18 cellular contexts compared by ENCODE assay signal in the genomic region with DNA sequence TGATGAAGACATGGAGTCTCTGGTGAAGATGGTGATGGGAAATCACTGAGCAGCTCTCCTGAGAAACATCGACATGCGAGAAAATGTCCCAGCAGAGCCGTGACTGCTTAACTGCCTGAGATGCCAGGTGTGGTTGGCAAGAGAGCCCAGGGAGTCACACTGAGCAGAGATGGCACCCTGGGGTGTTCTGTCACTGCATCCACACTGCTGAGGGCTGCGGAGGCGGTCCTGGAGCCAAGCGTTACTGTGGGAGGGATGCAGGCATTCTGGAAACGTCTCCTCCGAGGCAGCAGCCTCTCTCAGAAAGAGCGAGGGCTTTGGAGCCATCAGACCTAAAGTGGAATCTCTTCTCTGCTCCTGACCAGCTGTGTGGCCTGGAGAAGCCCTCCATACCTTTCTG. TPM values are rescaled to one million over a fixed set of nuclear protein-coding genes. Genes with fewer than 3 reads are reported as not detected.
DNase-seq lines count a peak whose midpoint lies in the region; ATAC-seq and TF ChIP-seq lines count a peak whose summit lies in the region.
"Had no signal": no experiment of that assay in that cellular context is flagged by ENCODE, and none has a peak within 500 bp of the region (broad histone marks: within the 10 kb centered on the region; RNA-seq: fewer than 3 reads in every experiment).

No MANE protein-coding gene starts in this region.

- H3K4me1 ChIP-seq in neural progenitor cell, result peaks cover 18% of the 10 kb centered on the region
- H3K4me1 ChIP-seq: BLaER1 treated with 17β-estradiol and CSF1 and Interleukin-3, amounts not matched to agents 10 nM and 100 nM had no signal

- H3K79me2 ChIP-seq in neural progenitor cell (ENCODE audit: low read depth), result peaks cover 15% of the 10 kb centered on the region

- no peak overlapping the region for H3K9ac ChIP-seq in neural progenitor cell
- H3K9ac ChIP-seq: BLaER1 treated with 17β-estradiol and CSF1 and Interleukin-3, amounts not matched to agents 10 nM and 100 nM had no signal

- H3K36me3 ChIP-seq in neural progenitor cell, result no peaks in the 10 kb centered on the region
- H3K36me3 ChIP-seq: BLaER1 treated with 17β-estradiol and CSF1 and Interleukin-3, amounts not matched to agents 10 nM and 100 nM had no signal

- H3K27ac Mint-ChIP-seq in neural progenitor cell, result peak overlapping the region; percentile 25
- H3K27ac Mint-ChIP-seq: B cell; CD8-positive, alpha-beta T cell had no signal

- H3K27me3 Mint-ChIP-seq in neural progenitor cell (ENCODE audit: insufficient read depth, low read depth), result peaks cover 6% of the 10 kb centered on the region

- no peaks in the 10 kb centered on the region for H3K9me3 ChIP-seq in neural progenitor cell (ENCODE audit: low read depth)
- H3K9me3 ChIP-seq: BLaER1 treated with 17β-estradiol and CSF1 and Interleukin-3, amounts not matched to agents 10 nM and 100 nM had no signal

- DNase-seq in Ammon's horn (ENCODE audit: low spot score), result peak; percentile 16
- DNase-seq in NCI-H345 (lab: John Stamatoyannopoulos, UW), result peak; percentile 70
- DNase-seq in neural progenitor cell (ENCODE audit: low spot score), result no peak
- DNase-seq in superior temporal gyrus (ENCODE audit: extremely low spot score), result peak; percentile 29
- DNase-seq in central memory CD4-positive, alpha-beta T cell, result no peak
- DNase-seq: 8988T; CD8-positive, alpha-beta T cell; DMS 273 treated with DMSO at 0.1 percent for 48 hours; DMS53; DND-41; EL; GOT3; H7 had no signal

- H3K27me3 ChIP-seq in neural progenitor cell, result no peaks in the 10 kb centered on the region
- H3K27me3 ChIP-seq: BLaER1 treated with 17β-estradiol and CSF1 and Interleukin-3, amounts not matched to agents 10 nM and 100 nM had no signal

- H3K9me3 Mint-ChIP-seq in neural progenitor cell, result no peaks in the 10 kb centered on the region
- H3K9me3 Mint-ChIP-seq: CD8-positive, alpha-beta T cell had no signal

- peaks cover 91% of the 10 kb centered on the region for H4K20me1 ChIP-seq in neural progenitor cell (ENCODE audit: low read depth)

- peaks cover 16% of the 10 kb centered on the region for H3F3A ChIP-seq in neural progenitor cell (ENCODE audit: low read depth)

- H3K36me3 Mint-ChIP-seq in neural progenitor cell, result no peaks in the 10 kb centered on the region
- H3K36me3 Mint-ChIP-seq: CD8-positive, alpha-beta T cell had no signal

- H3K4me1 Mint-ChIP-seq in neural progenitor cell, result peaks cover 9% of the 10 kb centered on the region
- H3K4me1 Mint-ChIP-seq: B cell had no signal

- no peak overlapping the region for H2AFZ ChIP-seq in neural progenitor cell (replicated peaks)

- ATAC-seq in HG02759 (IDR thresholded peaks at IDR 0.05; ENCODE audit: unreplicated experiment), result no peak
- ATAC-seq in HG03439 (IDR thresholded peaks at IDR 0.05; ENCODE audit: unreplicated experiment), result no peak
- ATAC-seq: CD8-positive, alpha-beta T cell; GM12878 had no signal

- H3K27ac ChIP-seq in neural progenitor cell, result no peak overlapping the region
- H3K27ac ChIP-seq: BLaER1 treated with 17β-estradiol and CSF1 and Interleukin-3, amounts not matched to agents 10 nM and 100 nM had no signal

- H3K4me2 ChIP-seq in neural progenitor cell, result no peak overlapping the region
- H3K4me2 ChIP-seq: BLaER1 treated with 17β-estradiol and CSF1 and Interleukin-3, amounts not matched to agents 10 nM and 100 nM had no signal

- TF ChIP-seq CTCF in neural progenitor cell (IDR thresholded peaks at IDR 0.05), result no peak

- no peak overlapping the region for H3K4me3 Mint-ChIP-seq in neural progenitor cell
- H3K4me3 Mint-ChIP-seq: B cell; CD8-positive, alpha-beta T cell had no signal

- no peak overlapping the region for H3K4me3 ChIP-seq in neural progenitor cell
- H3K4me3 ChIP-seq: BLaER1 treated with 17β-estradiol and CSF1 and Interleukin-3, amounts not matched to agents 10 nM and 100 nM; GM12878 had no signal

RNA-seq across cellular contexts. Expression of a gene that starts 57.2 kb away (rescaled TPM):
- total RNA-seq in neural progenitor cell (ENCODE audit: low replicate concordance), result 38.3 and 80.2 TPM in 2 replicates
- total RNA-seq: CD8-positive, alpha-beta T cell had no signal

Comparison
In these comparisons a context has a peak if more than half of its experiments do, and no peak if none do; other contexts are left out.
1. DNase-seq: peak in Ammon's horn (single experiment), NCI-H345 (single experiment) and superior temporal gyrus (single experiment); none in neural progenitor cell (single experiment) and central memory CD4-positive, alpha-beta T cell (single experiment).